1 cellular context compared by ENCODE assay signal in genomic region chr6:119078449-119079287, GRCh38.
TF ChIP-seq lines count a peak whose summit lies in the region.

Gene FAM184A (minus strand): TSS chr6:119078664. CDS start chr6:119078299, 365 bp downstream.

TF ChIP-seq in HepG2, 621 proteins besides CTCF, POLR2A, EP300 and RAD21 (continued from another document):
- TF ChIP-seq ZFP91 (CRISPR knock-in tag; IDR thresholded peaks at IDR 0.05; ENCODE audit: borderline replicate concordance) (peak; percentile 57), LBX2 (CRISPR knock-in tag; IDR thresholded peaks at IDR 0.05; ENCODE audit: borderline replicate concordance) (peak; percentile 73; the same call in 1 of the 2 replicates), ZXDC (CRISPR knock-in tag; IDR thresholded peaks at IDR 0.05) (peak; percentile 86), MAZ (IDR thresholded peaks at IDR 0.05; ENCODE audit: borderline replicate concordance, low read depth, low read length) (no peak), MAZ (CRISPR knock-in tag; IDR thresholded peaks at IDR 0.05; ENCODE audit: low read depth) (peak; percentile 74; the same call in 1 of the 2 replicates), HOXA3 (CRISPR knock-in tag; IDR thresholded peaks at IDR 0.05) (peak; percentile 88), NRL (CRISPR knock-in tag; IDR thresholded peaks at IDR 0.05; ENCODE audit: borderline replicate concordance) (peak; percentile 74; the same call in 1 of the 2 replicates), BORCS8-MEF2B (CRISPR knock-in tag; IDR thresholded peaks at IDR 0.05) (peak; percentile 62), ZNF251 (CRISPR knock-in tag; IDR thresholded peaks at IDR 0.05) (no peak), RFX1 (IDR thresholded peaks at IDR 0.05) (no peak), DMAP1 (CRISPR knock-in tag; IDR thresholded peaks at IDR 0.05) (peak; percentile 60), POLR2AphosphoS5 (IDR thresholded peaks at IDR 0.05; ENCODE audit: low read depth, low read length) (no peak), HNRNPL (IDR thresholded peaks at IDR 0.05; ENCODE audit: low read depth, low read length) (no peak), TEAD2 (CRISPR knock-in tag; IDR thresholded peaks at IDR 0.05) (peak; percentile 77; the same call in 1 of the 2 replicates), ZNF274 (CRISPR knock-in tag; IDR thresholded peaks at IDR 0.05) (peak; percentile 74), PPARG (CRISPR knock-in tag; conservative IDR thresholded peaks at IDR 0.05) (no peak), ZNF615 (CRISPR knock-in tag; IDR thresholded peaks at IDR 0.05; ENCODE audit: borderline replicate concordance) (no peak), MXD3 (CRISPR knock-in tag; IDR thresholded peaks at IDR 0.05) (peak; percentile 55; the same call in 1 of the 2 replicates), CREB3 (CRISPR knock-in tag; IDR thresholded peaks at IDR 0.05) (peak; percentile 48), KLF12 (CRISPR knock-in tag; IDR thresholded peaks at IDR 0.05; ENCODE audit: borderline replicate concordance) (peak; percentile 44), REPIN1 (CRISPR knock-in tag; IDR thresholded peaks at IDR 0.05; ENCODE audit: borderline replicate concordance, low read depth) (peak; percentile 36; the same call in 1 of the 2 replicates), KDM2A (CRISPR knock-in tag; IDR thresholded peaks at IDR 0.05; ENCODE audit: borderline replicate concordance, low read depth) (peak; percentile 89), ZNF33B (CRISPR knock-in tag; IDR thresholded peaks at IDR 0.05) (0 out of 2 replicates have a peak, but pooled peaks have one; percentile 71), ZBTB25 (CRISPR knock-in tag; IDR thresholded peaks at IDR 0.05) (peak; percentile 62), ZNF124 (CRISPR knock-in tag; IDR thresholded peaks at IDR 0.05) (no peak), ZC3H13 (CRISPR knock-in tag; IDR thresholded peaks at IDR 0.05) (0 out of 2 replicates have a peak, but pooled peaks have one; percentile 2), SP1 (IDR thresholded peaks at IDR 0.05) (no peak), SP1 (CRISPR knock-in tag; IDR thresholded peaks at IDR 0.05) (peak; percentile 17; the same call in 1 of the 2 replicates), ZIK1 (CRISPR knock-in tag; IDR thresholded peaks at IDR 0.05; ENCODE audit: borderline replicate concordance, low read depth) (peak; percentile 76; the same call in 1 of the 2 replicates)
